12 cellular contexts compared by ENCODE assay signal in the genomic region with DNA sequence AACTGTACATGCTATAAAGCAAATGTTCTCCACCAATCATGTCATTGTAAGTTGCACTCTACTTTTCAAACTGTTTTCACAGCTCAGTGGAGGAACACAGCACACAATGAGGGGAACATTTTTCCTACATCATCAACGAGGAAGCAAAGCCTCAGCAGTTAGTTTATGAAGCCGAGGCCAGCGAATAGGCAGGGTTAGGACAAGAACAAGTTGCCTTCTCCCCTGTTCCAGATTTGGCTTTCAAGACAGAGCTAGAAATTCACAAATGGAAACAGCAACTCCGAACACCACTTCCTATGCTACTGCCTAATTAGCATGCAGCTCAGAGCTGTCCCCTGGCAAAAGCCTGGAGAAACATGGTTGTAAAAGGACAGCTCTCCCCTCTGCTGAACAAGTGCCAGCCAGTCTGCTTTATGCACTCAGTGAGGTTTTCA. TPM values are rescaled to one million over a fixed set of nuclear protein-coding genes. Genes with fewer than 3 reads are reported as not detected.
A peak's percentile ranks its signal among the peaks of the same experiment; 100 is the strongest.
DNase-seq lines count a peak whose midpoint lies in the region; ATAC-seq, FAIRE-seq and TF ChIP-seq lines count a peak whose summit lies in the region.
"Had no signal": no experiment of that assay in that cellular context is flagged by ENCODE, and none has a peak within 500 bp of the region (broad histone marks: within the 10 kb centered on the region; RNA-seq: fewer than 3 reads in every experiment).

No MANE protein-coding gene starts in this region.

- FAIRE-seq in GM19239 (lab: Jason Lieb, UNC), result peak; percentile 82

- intact Hi-C loops in ascending aorta (cut with DNase I), result no loop called here
- intact Hi-C loops in left ventricle myocardium superior (cut with micrococcal nuclease), result no loop called here

- peak overlapping the region in 1 of 2 donors; percentile 7 for H3K4me3 ChIP-seq in ascending aorta
- peak overlapping the region; percentile 2 for H3K4me3 ChIP-seq in retinal pigment epithelial cell (ENCODE audit: low read length)

- H3K4me1 ChIP-seq in ascending aorta, result peaks cover 0 to 6% of the 10 kb centered on the region in 2 donors

- H3K27me3 Mint-ChIP-seq in activated CD4-positive, alpha-beta memory T cell treated with anti-CD3 and anti-CD28 coated beads, Interleukin-2, amount 10 ng/mL, durations not matched to agents 7 days and 5 days, result no peaks in the 10 kb centered on the region

- no peak overlapping the region for H3K4me3 Mint-ChIP-seq in activated CD4-positive, alpha-beta memory T cell treated with anti-CD3 and anti-CD28 coated beads, Interleukin-2, amount 10 ng/mL, durations not matched to agents 7 days and 5 days

- TF ChIP-seq CTCF in ascending aorta (IDR thresholded peaks at IDR 0.05) (no peak), retinal pigment epithelial cell (conservative IDR thresholded peaks at IDR 0.05; ENCODE audit: low read depth, low read length) (no peak)

- H3K36me3 Mint-ChIP-seq in activated CD4-positive, alpha-beta memory T cell treated with anti-CD3 and anti-CD28 coated beads, Interleukin-2, amount 10 ng/mL, durations not matched to agents 7 days and 5 days (ENCODE audit: low read depth), result no peaks in the 10 kb centered on the region

- no peaks in the 10 kb centered on the region for H3K4me1 Mint-ChIP-seq in activated CD4-positive, alpha-beta memory T cell treated with anti-CD3 and anti-CD28 coated beads, Interleukin-2, amount 10 ng/mL, durations not matched to agents 7 days and 5 days

- H3K9me3 Mint-ChIP-seq in activated CD4-positive, alpha-beta memory T cell treated with anti-CD3 and anti-CD28 coated beads, Interleukin-2, amount 10 ng/mL, durations not matched to agents 7 days and 5 days, result no peaks in the 10 kb centered on the region

- POLR2A ChIA-PET in activated CD4-positive, alpha-beta memory T cell treated with anti-CD3 and anti-CD28 coated beads, Interleukin-2, amount 10 ng/mL, durations not matched to agents 7 days and 5 days (lab: Charles Lee), result no interaction called here

- no peaks in the 10 kb centered on the region for H3K36me3 ChIP-seq in ascending aorta
- H3K36me3 ChIP-seq: brain microvascular endothelial cell had no signal

- peak overlapping the region; percentile 27 to 41 for H3K27ac ChIP-seq in ascending aorta
- H3K27ac ChIP-seq: brain microvascular endothelial cell had no signal

- peak; percentile 39 for ATAC-seq in left ventricle myocardium superior
- ATAC-seq in HG03342 (IDR thresholded peaks at IDR 0.05; ENCODE audit: unreplicated experiment), result no peak

- no peak for DNase-seq in GM19239 (ENCODE audit: insufficient read length, low spot score)
- no peak for DNase-seq in ascending aorta (ENCODE audit: low spot score in 2 of 2)
- no peak for DNase-seq in left ventricle myocardium superior
- DNase-seq in retinal pigment epithelial cell (ENCODE audit: low read depth), result no peak
- no peak for DNase-seq in stimulated activated CD8-positive, alpha-beta memory T cell treated with anti-CD3 and anti-CD28 coated beads, Interleukin-4, amount 100 ng/mL, for 48 hours
- DNase-seq in activated CD4-positive, alpha-beta memory T cell treated with anti-CD3 and anti-CD28 coated beads, Interleukin-2, amount 10 ng/mL, durations not matched to agents 7 days and 5 days, result no peak
- no peak for DNase-seq in H4 (ENCODE audit: low spot score)
- DNase-seq: activated CD4-positive, alpha-beta T cell treated with anti-CD3 and anti-CD28 coated beads, Interleukin-2, amount 50 U/mL, for 4 hours; brain microvascular endothelial cell; DND-41; RPMI8226 had no signal

- CTCF ChIA-PET in activated CD4-positive, alpha-beta memory T cell treated with anti-CD3 and anti-CD28 coated beads, Interleukin-2, amount 10 ng/mL, durations not matched to agents 7 days and 5 days (lab: Charles Lee), result no interaction called here

- H3K27ac Mint-ChIP-seq in activated CD4-positive, alpha-beta memory T cell treated with anti-CD3 and anti-CD28 coated beads, Interleukin-2, amount 10 ng/mL, durations not matched to agents 7 days and 5 days, result no peak overlapping the region

- H3K9me3 ChIP-seq in ascending aorta, result no peaks in the 10 kb centered on the region

- no peaks in the 10 kb centered on the region for H3K27me3 ChIP-seq in ascending aorta
- H3K27me3 ChIP-seq: brain microvascular endothelial cell had no signal

RNA-seq across cellular contexts. Expression of a gene that starts 19.8 kb away (rescaled TPM):
- total RNA-seq in ascending aorta, result 7.9 TPM
- 4.8 TPM for total RNA-seq in left ventricle myocardium superior
- not detected for total RNA-seq in activated CD4-positive, alpha-beta memory T cell treated with anti-CD3 and anti-CD28 coated beads, Interleukin-2, amount 10 ng/mL, durations not matched to agents 7 days and 5 days
- 83.5 and 107 TPM in 2 replicates for total RNA-seq in H4 (2014; rRNA removed; shearing (Covaris generic))
